ENCODE assay signal across 2 cellular contexts in genomic region chr9:95877984-95878383, GRCh38.
TF ChIP-seq lines count a peak whose summit lies in the region.

No MANE protein-coding gene starts in this region.

TF ChIP-seq in HepG2, 621 proteins besides CTCF, POLR2A, EP300 and RAD21 (continued from another document):
- peak; percentile 80 for TF ChIP-seq ZBTB40 (IDR thresholded peaks at IDR 0.05)
- TF ChIP-seq ZBTB40 (CRISPR knock-in tag; IDR thresholded peaks at IDR 0.05), result peak; percentile 97; the same call in 1 of the 2 replicates

TF ChIP-seq in WTC11, 78 proteins besides CTCF, POLR2A, EP300 and RAD21:
- TF ChIP-seq IRF1 (CRISPR knock-in tag; IDR thresholded peaks at IDR 0.05) (no peak), CREB1 (CRISPR knock-in tag; IDR thresholded peaks at IDR 0.05) (no peak), ZMAT4 (CRISPR knock-in tag; IDR thresholded peaks at IDR 0.05) (no peak), USF1 (CRISPR knock-in tag; IDR thresholded peaks at IDR 0.05) (no peak), STAT6 (CRISPR knock-in tag; conservative IDR thresholded peaks at IDR 0.05; ENCODE audit: low read depth) (no peak), PREB (CRISPR knock-in tag; IDR thresholded peaks at IDR 0.05; ENCODE audit: borderline replicate concordance) (no peak), E2F4 (CRISPR knock-in tag; IDR thresholded peaks at IDR 0.05; ENCODE audit: borderline replicate concordance, low read depth) (no peak), GRHL2 (CRISPR knock-in tag; IDR thresholded peaks at IDR 0.05; ENCODE audit: insufficient replicate concordance, severe bottlenecking) (no peak), ESRRA (CRISPR knock-in tag; IDR thresholded peaks at IDR 0.05; ENCODE audit: borderline replicate concordance) (no peak), FOXP4 (CRISPR knock-in tag; IDR thresholded peaks at IDR 0.05) (no peak), KAT7 (CRISPR knock-in tag; IDR thresholded peaks at IDR 0.05; ENCODE audit: borderline replicate concordance) (no peak), ATF1 (CRISPR knock-in tag; IDR thresholded peaks at IDR 0.05) (no peak), EMX1 (CRISPR knock-in tag; IDR thresholded peaks at IDR 0.05) (no peak), ZNF121 (CRISPR knock-in tag; IDR thresholded peaks at IDR 0.05) (no peak)
